In genomic region chr15:100350434-100351226, GRCh38 we compare ENCODE assay signal across 8 cellular contexts. TPM values are rescaled to one million over a fixed set of nuclear protein-coding genes. Genes with fewer than 3 reads are reported as not detected.
DNase-seq lines count a peak whose midpoint lies in the region; ATAC-seq lines count a peak whose summit lies in the region.

No MANE protein-coding gene starts in this region.

- H3K4me1 Mint-ChIP-seq in stimulated activated naive CD8-positive, alpha-beta T cell treated with anti-CD3 and anti-CD28 coated beads, Interleukin-15, Interleukin-2, amounts not matched to agents 100 ng/mL and 50 ng/mL, for 24 hours (ENCODE audit: low read depth) = no peaks in the 10 kb centered on the region
- H3K4me1 Mint-ChIP-seq in activated T-helper 17 cell treated with anti-CD3 and anti-CD28 coated beads, Interleukin-2, amount 50 U/mL, for 72 hours = no peaks in the 10 kb centered on the region

- H3K4me3 ChIP-seq in iPS-15b (ENCODE audit: low read depth, low read length) (peak overlapping the region; percentile 93), stomach smooth muscle (ENCODE audit: low read length in 2 of 2) (peak overlapping the region; percentile 92 to 94)

- no peaks in the 10 kb centered on the region for H3K36me3 ChIP-seq in iPS-15b (ENCODE audit: control insufficient read depth, insufficient read depth, low read length)
- no peaks in the 10 kb centered on the region for H3K36me3 ChIP-seq in stomach smooth muscle (ENCODE audit: control insufficient read depth in 2 of 2, insufficient read depth in 2 of 2, low read length in 2 of 2)

- H3K4me1 ChIP-seq in iPS-15b (ENCODE audit: control insufficient read depth, insufficient read depth, low read length) (no peaks in the 10 kb centered on the region), stomach smooth muscle (ENCODE audit: control insufficient read depth, insufficient read depth, low read length) (peaks cover 12% of the 10 kb centered on the region)

- H3K36me3 Mint-ChIP-seq in stimulated activated naive CD8-positive, alpha-beta T cell treated with anti-CD3 and anti-CD28 coated beads, Interleukin-15, Interleukin-2, amounts not matched to agents 100 ng/mL and 50 ng/mL, for 24 hours (ENCODE audit: low read depth) = no peaks in the 10 kb centered on the region
- no peaks in the 10 kb centered on the region for H3K36me3 Mint-ChIP-seq in activated T-helper 17 cell treated with anti-CD3 and anti-CD28 coated beads, Interleukin-2, amount 50 U/mL, for 72 hours (ENCODE audit: low read depth)

- H3K9ac ChIP-seq in iPS-15b (ENCODE audit: low read depth, low read length) (no peak overlapping the region), stomach smooth muscle (ENCODE audit: low read length in 2 of 2) (peak overlapping the region; percentile 60 to 96)

- peak overlapping the region; percentile 99 for H3K27ac ChIP-seq in stomach smooth muscle (ENCODE audit: low read length)

- H3K9me3 ChIP-seq in iPS-15b (ENCODE audit: control insufficient read depth, insufficient read depth, low read length) = no peaks in the 10 kb centered on the region
- no peaks in the 10 kb centered on the region for H3K9me3 ChIP-seq in stomach smooth muscle (ENCODE audit: control insufficient read depth in 2 of 2, low read length in 2 of 2)

- H3K4me3 Mint-ChIP-seq in stimulated activated naive CD8-positive, alpha-beta T cell treated with anti-CD3 and anti-CD28 coated beads, Interleukin-15, Interleukin-2, amounts not matched to agents 100 ng/mL and 50 ng/mL, for 24 hours = peak overlapping the region; percentile 81
- peak overlapping the region; percentile 94 for H3K4me3 Mint-ChIP-seq in activated T-helper 17 cell treated with anti-CD3 and anti-CD28 coated beads, Interleukin-2, amount 50 U/mL, for 72 hours

- no peak for DNase-seq in stimulated activated naive CD8-positive, alpha-beta T cell treated with anti-CD3 and anti-CD28 coated beads, Interleukin-15, Interleukin-2, amounts not matched to agents 100 U/mL and 50 U/mL, for 24 hours
- DNase-seq in COR-L47 (lab: John Stamatoyannopoulos, UW) = no peak
- no peak for DNase-seq in stimulated activated CD4-positive, alpha-beta T cell treated with anti-CD3 and anti-CD28 coated beads, Interleukin-2, amount 100 ng/mL, for 48 hours
- no peak for DNase-seq in GDM1 (lab: John Stamatoyannopoulos, UW)

- H3K27ac Mint-ChIP-seq in stimulated activated naive CD8-positive, alpha-beta T cell treated with anti-CD3 and anti-CD28 coated beads, Interleukin-15, Interleukin-2, amounts not matched to agents 100 ng/mL and 50 ng/mL, for 24 hours = no peak overlapping the region
- H3K27ac Mint-ChIP-seq in activated T-helper 17 cell treated with anti-CD3 and anti-CD28 coated beads, Interleukin-2, amount 50 U/mL, for 72 hours = peak overlapping the region; percentile 82

- H3K9me3 Mint-ChIP-seq in stimulated activated naive CD8-positive, alpha-beta T cell treated with anti-CD3 and anti-CD28 coated beads, Interleukin-15, Interleukin-2, amounts not matched to agents 100 ng/mL and 50 ng/mL, for 24 hours = no peaks in the 10 kb centered on the region
- no peaks in the 10 kb centered on the region for H3K9me3 Mint-ChIP-seq in activated T-helper 17 cell treated with anti-CD3 and anti-CD28 coated beads, Interleukin-2, amount 50 U/mL, for 72 hours

- no peak for ATAC-seq in stimulated activated naive CD8-positive, alpha-beta T cell treated with anti-CD3 and anti-CD28 coated beads, Interleukin-15, Interleukin-2, amounts not matched to agents 100 U/mL and 50 U/mL, for 24 hours
- peak; percentile 18 for ATAC-seq in activated T-helper 17 cell treated with anti-CD3 and anti-CD28 coated beads, Interleukin-2, amount 50 U/mL, for 72 hours (replicated peaks)

- peaks cover 22% of the 10 kb centered on the region for H3K27me3 ChIP-seq in iPS-15b (ENCODE audit: control insufficient read depth, insufficient read depth, low read length)
- H3K27me3 ChIP-seq in stomach smooth muscle (ENCODE audit: control insufficient read depth in 1 of 2, insufficient read depth in 2 of 2, low read length in 2 of 2) = peaks cover 5 to 6% of the 10 kb centered on the region in 2 donors

- peaks cover 33% of the 10 kb centered on the region for H3K27me3 Mint-ChIP-seq in stimulated activated naive CD8-positive, alpha-beta T cell treated with anti-CD3 and anti-CD28 coated beads, Interleukin-15, Interleukin-2, amounts not matched to agents 100 ng/mL and 50 ng/mL, for 24 hours
- peaks cover 24% of the 10 kb centered on the region for H3K27me3 Mint-ChIP-seq in activated T-helper 17 cell treated with anti-CD3 and anti-CD28 coated beads, Interleukin-2, amount 50 U/mL, for 72 hours

RNA-seq across cellular contexts. Expression of gene ADAMTS17, which starts 8.9 kb away (rescaled TPM):
- total RNA-seq in activated T-helper 17 cell treated with anti-CD3 and anti-CD28 coated beads, Interleukin-2, amount 50 U/mL, for 72 hours = 1 to 10 TPM in 1 of 2 donors, under 1 TPM in 1; 0.37 to 1.1 TPM
